In genomic region chr17:42553161-42553818, GRCh38 we compare ENCODE assay signal across 8 cellular contexts. TPM values are rescaled to one million over a fixed set of nuclear protein-coding genes. Genes with fewer than 3 reads are reported as not detected.
DNase-seq lines count a peak whose midpoint lies in the region; ATAC-seq and TF ChIP-seq lines count a peak whose summit lies in the region.

No MANE protein-coding gene starts in this region.

- H3K27ac Mint-ChIP-seq in WTC11: 0 out of 2 replicates have a peak overlapping the region, but pooled peaks have one; percentile 57

- H3K27me3 ChIP-seq in heart right ventricle (peaks cover 0 to 9% (median 0%) of the 10 kb centered on the region in 7 donors), spleen (replicated peaks in 1 of 7) (peaks cover 0 to 4% (median 0%) of the 10 kb centered on the region in 7 donors), tibial nerve (no peaks in the 10 kb centered on the region)

- CTCF ChIA-PET in WTC11 (lab: Charles Lee): interaction anchor here (0.6 to 2.6 kb wide), 6 partner anchors 24 to 210 kb away, joined by 3 to 22 read pairs (median 9); partner anchors contain the start of gene PSMC3IP

- H3K36me3 ChIP-seq in heart right ventricle (peaks cover 0 to 8% (median 0%) of the 10 kb centered on the region in 9 donors), spleen (peaks cover 0 to 12% (median 0%) of the 10 kb centered on the region in 6 donors), tibial nerve (peaks cover 0 to 18% (median 0%) of the 10 kb centered on the region in 3 donors)

- TF ChIP-seq CTCF in WTC11 (IDR thresholded peaks at IDR 0.05) (no peak), heart right ventricle (IDR thresholded peaks at IDR 0.05) (no peak), spleen (IDR thresholded peaks at IDR 0.05 in 8 of 11, conservative IDR thresholded peaks at IDR 0.05 in 3 of 11) (no peak), tibial nerve (IDR thresholded peaks at IDR 0.05) (no peak)

- TF ChIP-seq POLR2A in spleen (IDR thresholded peaks at IDR 0.05): no peak
- TF ChIP-seq POLR2A in tibial nerve (IDR thresholded peaks at IDR 0.05): no peak

- peak overlapping the region in 9 of 10 donors; percentile 69 to 96 (median 88) for H3K4me3 ChIP-seq in heart right ventricle
- peak overlapping the region in 7 of 8 donors; percentile 60 to 94 (median 73) for H3K4me3 ChIP-seq in spleen
- peak overlapping the region in 2 of 4 donors; percentile 74 to 88 for H3K4me3 ChIP-seq in tibial nerve

- ATAC-seq in WTC11: peak; percentile 7
- ATAC-seq in heart right ventricle: peak in 5 of 8 donors; percentile 1 to 34 (median 8)

- DNase-seq in NCI-H2227 (lab: John Stamatoyannopoulos, UW; ENCODE audit: unreplicated experiment) (peak; percentile 59), NCI-H2227 treated with DMSO at 0.1 percent for 48 hours (lab: John Stamatoyannopoulos, UW) (no peak), WTC11 (ENCODE audit: low spot score) (peak; percentile 58), heart right ventricle (peak in 1 of 2 donors; percentile 26), spleen (peak; percentile 85), ecto neural progenitor cell (ENCODE audit: low spot score) (no peak), NCI-H524 treated with DMSO at 0.1 percent for 48 hours (lab: John Stamatoyannopoulos, UW) (no peak), tibial nerve (ENCODE audit: low spot score in 2 of 2) (no peak)

- TF ChIP-seq EP300 in tibial nerve (IDR thresholded peaks at IDR 0.05): no peak

- H3K36me3 Mint-ChIP-seq in WTC11: no peaks in the 10 kb centered on the region

- H3K4me1 Mint-ChIP-seq in WTC11: peaks cover 20% of the 10 kb centered on the region

- peak overlapping the region; percentile 85 for H3K4me3 Mint-ChIP-seq in WTC11

- H3K27ac ChIP-seq in heart right ventricle (peak overlapping the region in 6 of 10 donors; percentile 86 to 97 (median 92)), spleen (peak overlapping the region in 6 of 8 donors; percentile 87 to 98 (median 91)), tibial nerve (peak overlapping the region in 2 of 4 donors; percentile 82 to 92)

- POLR2A ChIA-PET in WTC11 (lab: Charles Lee): no interaction called here

- H3K9me3 Mint-ChIP-seq in WTC11: no peaks in the 10 kb centered on the region

- intact Hi-C loops in heart right ventricle (cut with DNase I): no loop called here
- intact Hi-C loops in spleen (cut with DNase I; ENCODE audit: low total_unique reads): no loop called here

- H3K4me1 ChIP-seq in heart right ventricle (peaks cover 7 to 39% (median 28%) of the 10 kb centered on the region in 9 donors), spleen (peaks cover 10 to 51% (median 41%) of the 10 kb centered on the region in 6 donors), tibial nerve (peaks cover 0 to 40% (median 15%) of the 10 kb centered on the region in 4 donors)

- 65 to 75% methylated on average over 45 of the region's 45 CpGs for WGBS in heart right ventricle, 2 donors
- WGBS in spleen, 5 donors: 80 to 87% (median 84%) methylated on average over 35 to 45 of the region's 45 CpGs
- WGBS in tibial nerve, 2 donors: 72 to 78% methylated on average over 26 to 44 of the region's 45 CpGs

- no peaks in the 10 kb centered on the region for H3K9me3 ChIP-seq in heart right ventricle
- no peaks in the 10 kb centered on the region for H3K9me3 ChIP-seq in spleen
- no peaks in the 10 kb centered on the region for H3K9me3 ChIP-seq in tibial nerve

- H3K27me3 Mint-ChIP-seq in WTC11 (ENCODE audit: low read depth): peaks cover 2% of the 10 kb centered on the region; the same call in 1 of the 2 replicates

TF ChIP-seq in WTC11, 78 proteins besides CTCF, POLR2A, EP300 and RAD21:
- no peak for TF ChIP-seq EMX1 (CRISPR knock-in tag; IDR thresholded peaks at IDR 0.05)
- TF ChIP-seq, protein P1, sequence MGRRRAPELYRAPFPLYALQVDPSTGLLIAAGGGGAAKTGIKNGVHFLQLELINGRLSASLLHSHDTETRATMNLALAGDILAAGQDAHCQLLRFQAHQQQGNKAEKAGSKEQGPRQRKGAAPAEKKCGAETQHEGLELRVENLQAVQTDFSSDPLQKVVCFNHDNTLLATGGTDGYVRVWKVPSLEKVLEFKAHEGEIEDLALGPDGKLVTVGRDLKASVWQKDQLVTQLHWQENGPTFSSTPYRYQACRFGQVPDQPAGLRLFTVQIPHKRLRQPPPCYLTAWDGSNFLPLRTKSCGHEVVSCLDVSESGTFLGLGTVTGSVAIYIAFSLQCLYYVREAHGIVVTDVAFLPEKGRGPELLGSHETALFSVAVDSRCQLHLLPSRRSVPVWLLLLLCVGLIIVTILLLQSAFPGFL (CRISPR knock-in tag; IDR thresholded peaks at IDR 0.05; ENCODE audit: borderline replicate concordance): 0 out of 2 replicates have a peak, but pooled peaks have one; percentile 37
- TF ChIP-seq, protein P2, sequence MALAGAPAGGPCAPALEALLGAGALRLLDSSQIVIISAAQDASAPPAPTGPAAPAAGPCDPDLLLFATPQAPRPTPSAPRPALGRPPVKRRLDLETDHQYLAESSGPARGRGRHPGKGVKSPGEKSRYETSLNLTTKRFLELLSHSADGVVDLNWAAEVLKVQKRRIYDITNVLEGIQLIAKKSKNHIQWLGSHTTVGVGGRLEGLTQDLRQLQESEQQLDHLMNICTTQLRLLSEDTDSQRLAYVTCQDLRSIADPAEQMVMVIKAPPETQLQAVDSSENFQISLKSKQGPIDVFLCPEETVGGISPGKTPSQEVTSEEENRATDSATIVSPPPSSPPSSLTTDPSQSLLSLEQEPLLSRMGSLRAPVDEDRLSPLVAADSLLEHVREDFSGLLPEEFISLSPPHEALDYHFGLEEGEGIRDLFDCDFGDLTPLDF (CRISPR knock-in tag; IDR thresholded peaks at IDR 0.05): no peak

RNA-seq across cellular contexts. Expression of gene HSD17B1, which starts 0.6 kb away (rescaled TPM):
- total RNA-seq in WTC11 (2021) (1.5 to 1.6 TPM (median 1.5 TPM) in 3 replicates), heart right ventricle (1 to 10 TPM in 2 of 10 donors, under 1 TPM in 8; 0.50 to 2.3 (median 0.78) TPM), spleen (1 to 10 TPM in 2 of 7 donors, under 1 TPM in 5; 0.54 to 1.6 (median 0.79) TPM), tibial nerve (1 to 10 TPM in 3 of 4 donors, under 1 TPM in 1; 0.78 to 4.4 (median 3.7) TPM)
- polyA plus RNA-seq in heart right ventricle (1 to 10 TPM; 2.2 to 2.6 TPM), spleen (1 to 10 TPM; 2.9 to 5.5 (median 3.5) TPM)

RNA-seq across cellular contexts. Expression of gene COASY, which starts 8.7 kb away (rescaled TPM):
- total RNA-seq in WTC11 (2021) (106 to 131 TPM (median 113 TPM) in 3 replicates), heart right ventricle (10 to 100 TPM; 29.7 to 56.9 (median 32.9) TPM), spleen (10 to 100 TPM; 32.5 to 68.6 (median 66.5) TPM), tibial nerve (10 to 100 TPM; 22.9 to 33.9 (median 25.5) TPM)
- polyA plus RNA-seq in heart right ventricle (10 to 100 TPM; 46.8 to 50.8 TPM), spleen (100 to 1,000 TPM in 1 of 3 donors, 10 to 100 TPM in 2; 50.0 to 104 (median 80.6) TPM)

RNA-seq across cellular contexts. Expression of gene MLX, which starts 13.6 kb away (rescaled TPM):
- 26.9 to 34.9 TPM (median 30.1 TPM) in 3 replicates for total RNA-seq in WTC11 (2021)
- total RNA-seq in heart right ventricle: 10 to 100 TPM; 45.7 to 87.2 (median 56.4) TPM
- 10 to 100 TPM; 55.8 to 61.2 TPM for polyA plus RNA-seq in heart right ventricle
- 10 to 100 TPM; 43.0 to 64.4 (median 55.8) TPM for total RNA-seq in spleen
- 10 to 100 TPM; 33.0 to 39.1 (median 33.2) TPM for polyA plus RNA-seq in spleen
- total RNA-seq in tibial nerve: 10 to 100 TPM; 31.8 to 44.4 (median 39.1) TPM

RNA-seq across cellular contexts. Expression of gene NAGLU, which starts 17.2 kb away (rescaled TPM):
- total RNA-seq in WTC11 (2021) (28.9 to 39.3 TPM (median 30.4 TPM) in 3 replicates), heart right ventricle (10 to 100 TPM in 5 of 10 donors, 1 to 10 TPM in 5; 6.8 to 16.0 (median 9.8) TPM), spleen (10 to 100 TPM; 32.5 to 61.0 (median 48.9) TPM), tibial nerve (100 to 1,000 TPM in 1 of 4 donors, 10 to 100 TPM in 3; 52.3 to 115 (median 67.3) TPM)
- polyA plus RNA-seq in heart right ventricle (10 to 100 TPM; 17.0 to 18.3 TPM), spleen (10 to 100 TPM; 27.3 to 55.2 (median 49.8) TPM)

RNA-seq across cellular contexts. Expression of gene PSMC3IP, which starts 24.2 kb away (rescaled TPM):
- 20.1 to 23.3 TPM (median 21.6 TPM) in 3 replicates for total RNA-seq in WTC11 (2021)
- 1 to 10 TPM; 1.1 to 3.1 (median 1.6) TPM for total RNA-seq in heart right ventricle
- polyA plus RNA-seq in heart right ventricle: 1 to 10 TPM; 2.9 TPM
- total RNA-seq in spleen: 1 to 10 TPM; 1.9 to 5.6 (median 3.4) TPM
- 1 to 10 TPM; 3.6 to 4.3 (median 4.0) TPM for polyA plus RNA-seq in spleen
- total RNA-seq in tibial nerve: 1 to 10 TPM; 4.9 to 9.0 (median 7.4) TPM

Comparison
In these comparisons a context has a peak if more than half of its experiments do, and no peak if none do; other contexts are left out.
1. DNase-seq: peak in NCI-H2227 (single experiment), WTC11 (single experiment) and spleen (single experiment); none in NCI-H2227 treated with DMSO at 0.1 percent for 48 hours (single experiment), ecto neural progenitor cell (single experiment), NCI-H524 treated with DMSO at 0.1 percent for 48 hours (single experiment) and tibial nerve (0 of 2).